ENCODE assay signal across 36 cellular contexts in the genomic region with DNA sequence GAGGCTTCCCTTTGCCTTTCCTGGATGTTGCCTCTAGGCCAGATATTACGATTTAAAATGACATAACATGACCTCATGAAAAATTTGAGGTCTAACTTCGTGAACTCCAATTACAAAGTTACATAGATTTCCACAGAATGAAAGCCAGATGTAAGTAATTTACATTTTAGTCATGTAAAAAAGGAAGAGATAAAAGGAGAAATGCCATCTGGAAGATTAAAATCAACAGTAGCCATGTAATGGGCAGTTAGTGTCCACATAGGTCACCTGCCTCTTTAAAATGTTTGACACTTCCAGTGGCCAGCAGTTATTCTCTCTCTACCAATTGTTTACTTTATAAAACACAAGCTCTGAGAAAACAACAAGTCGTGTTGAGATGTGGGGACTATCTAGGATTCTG. TPM values are rescaled to one million over a fixed set of nuclear protein-coding genes. Genes with fewer than 3 reads are reported as not detected.
"Had no signal": no experiment of that assay in that cellular context is flagged by ENCODE, and none has a peak within 500 bp of the region (broad histone marks: within the 10 kb centered on the region; RNA-seq: fewer than 3 reads in every experiment).

No MANE protein-coding gene starts in this region.

- H3K9me3 ChIP-seq: adrenal gland, ascending aorta, body of pancreas, breast epithelium had no signal

- ATAC-seq: activated naive CD4-positive, alpha-beta T cell treated with anti-CD3 and anti-CD28 coated beads, Interleukin-2, amount 50 U/mL, for 72 hours; activated naive CD8-positive, alpha-beta T cell treated with anti-CD3 and anti-CD28 coated beads, Interleukin-2, amount 50 U/mL, for 24 hours; activated T-cell treated with anti-CD3 and anti-CD28 coated beads, Interleukin-2, amount 50 U/mL, for 4 hours; activated T-cell treated with anti-CD3 and anti-CD28 coated beads, Interleukin-2, amount 50 U/mL, for 72 hours; activated T-helper 17 cell treated with anti-CD3 and anti-CD28 coated beads, Interleukin-2, amount 50 U/mL, for 72 hours; body of pancreas had no signal

- H3K4me1 ChIP-seq: breast epithelium had no signal

- DNase-seq: activated effector memory CD4-positive, alpha-beta T cell treated with anti-CD3 and anti-CD28 coated beads, Interleukin-2, amount 50 U/mL, for 16 hours; activated effector memory CD4-positive, alpha-beta T cell treated with Interleukin-2 at 50 U/mL for 16 hours; activated gamma-delta T cell; activated gamma-delta T cell treated with Interleukin-2 at 50 U/mL for 16 hours; activated naive CD4-positive, alpha-beta T cell; activated naive CD4-positive, alpha-beta T cell treated with anti-CD3 and anti-CD28 coated beads for 36 hours; activated naive CD4-positive, alpha-beta T cell treated with anti-CD3 and anti-CD28 coated beads, Interleukin-2, amount 10 ng/mL, durations not matched to agents 7 days and 5 days; activated naive CD4-positive, alpha-beta T cell treated with anti-CD3 and anti-CD28 coated beads, Interleukin-2, amount 50 U/mL, for 16 hours; activated naive CD4-positive, alpha-beta T cell treated with Interleukin-2 at 50 U/mL for 16 hours; activated naive CD8-positive, alpha-beta T cell treated with anti-CD3 and anti-CD28 coated beads for 36 hours; activated naive CD8-positive, alpha-beta T cell treated with anti-CD3 and anti-CD28 coated beads, Interleukin-2, amount 10 ng/mL, durations not matched to agents 7 days and 5 days; activated naive CD8-positive, alpha-beta T cell treated with anti-CD3 and anti-CD28 coated beads, Interleukin-2, amount 50 U/mL, for 24 hours; activated T-cell treated with anti-CD3 and anti-CD28 coated beads, Interleukin-2, amount 50 U/mL, for 4 hours; activated T-cell treated with anti-CD3 and anti-CD28 coated beads, Interleukin-2, amount 50 U/mL, for 48 hours; activated T-cell treated with anti-CD3 and anti-CD28 coated beads, Interleukin-2, amount 50 U/mL, for 72 hours; adrenal gland; amniotic stem cell; amygdala; anterior cingulate cortex; aorta; body of pancreas; brain microvascular endothelial cell; caudate nucleus; central memory CD4-positive, alpha-beta T cell; cerebellar nuclear complex had no signal

- H3K27ac ChIP-seq: adrenal gland, ascending aorta, body of pancreas, brain microvascular endothelial cell, breast epithelium, cardiac muscle cell had no signal

- H3K36me3 ChIP-seq: adrenal gland, ascending aorta, brain microvascular endothelial cell, breast epithelium, cardiac muscle cell had no signal

- H3K4me3 ChIP-seq: adrenal gland, ascending aorta, body of pancreas, breast epithelium, cardiac muscle cell had no signal

RNA-seq across cellular contexts. Expression of gene VSTM2A, which starts 4.1 kb away (rescaled TPM):
- total RNA-seq: activated naive CD4-positive, alpha-beta T cell treated with anti-CD3 and anti-CD28 coated beads for 36 hours; activated naive CD4-positive, alpha-beta T cell treated with anti-CD3 and anti-CD28 coated beads, Interleukin-2, amount 50 U/mL, for 72 hours; activated naive CD8-positive, alpha-beta T cell treated with anti-CD3 and anti-CD28 coated beads for 36 hours; activated naive CD8-positive, alpha-beta T cell treated with anti-CD3 and anti-CD28 coated beads, Interleukin-2, amount 10 ng/mL, durations not matched to agents 7 days and 5 days; activated T-cell treated with anti-CD3 and anti-CD28 coated beads, Interleukin-2, amount 50 U/mL, for 4 hours; activated T-cell treated with anti-CD3 and anti-CD28 coated beads, Interleukin-2, amount 50 U/mL, for 72 hours; activated T-helper 1 cell treated with anti-CD3 and anti-CD28 coated beads, Interleukin-12 subunit alpha, Interleukin-12 subunit beta, Interleukin-2, Interleukin-4 antibody, amounts not matched to agents 30 ng/mL and 10 ng/mL and 1 ng/mL, durations not matched to agents 14 hours and 24 hours and 36 hours; activated T-helper 17 cell treated with anti-CD3 and anti-CD28 coated beads, Interleukin-2, amount 50 U/mL, for 72 hours; activated T-helper 2 cell treated with anti-CD3 and anti-CD28 coated beads, Interferon-gamma antibody, Interleukin-2, Interleukin-4, amounts not matched to agents 10 μg/mL and 5 μg/mL and 100 μg/mL, durations not matched to agents 14 hours and 24 hours and 36 hours; aorta; ascending aorta; breast epithelium; bronchial epithelial cell; cardiac muscle cell; cardiac septum; chondrocyte had no signal
- polyA plus RNA-seq: adipose tissue had no signal
